In the genomic region with DNA sequence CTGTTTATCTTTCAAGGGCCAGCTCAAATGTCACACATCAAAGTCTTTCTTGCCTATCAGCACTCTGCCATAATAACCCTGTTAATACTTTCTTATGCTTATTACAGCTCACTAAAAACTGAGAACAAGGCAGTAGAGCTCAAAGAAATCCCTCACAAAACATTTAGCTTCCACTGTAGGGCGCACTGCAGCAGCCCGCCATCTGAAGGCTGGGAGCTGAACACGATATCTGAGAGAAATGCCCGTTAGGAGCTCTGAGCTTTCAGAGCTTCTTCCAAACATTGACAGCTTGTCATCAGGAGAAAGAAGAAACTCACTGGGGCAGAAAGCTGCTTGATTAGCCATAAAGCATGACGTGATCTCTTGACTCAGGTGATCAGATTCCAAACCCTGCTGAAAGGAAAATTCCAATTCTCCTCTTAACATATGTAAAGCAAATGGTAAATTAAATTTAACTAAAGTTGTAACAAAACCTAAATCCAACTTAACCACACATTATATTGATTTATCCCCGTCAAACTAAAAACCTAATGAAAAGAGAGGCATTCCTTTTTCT, we compare ENCODE assay signal across 1 cellular context.
TF ChIP-seq lines count a peak whose summit lies in the region.

No MANE protein-coding gene starts in this region.

TF ChIP-seq in GM23338, 12 proteins besides CTCF, POLR2A, EP300 and RAD21 (continued from another document):
- TF ChIP-seq NANOG (IDR thresholded peaks at IDR 0.05; ENCODE audit: borderline replicate concordance), result no peak
